In the genomic region with DNA sequence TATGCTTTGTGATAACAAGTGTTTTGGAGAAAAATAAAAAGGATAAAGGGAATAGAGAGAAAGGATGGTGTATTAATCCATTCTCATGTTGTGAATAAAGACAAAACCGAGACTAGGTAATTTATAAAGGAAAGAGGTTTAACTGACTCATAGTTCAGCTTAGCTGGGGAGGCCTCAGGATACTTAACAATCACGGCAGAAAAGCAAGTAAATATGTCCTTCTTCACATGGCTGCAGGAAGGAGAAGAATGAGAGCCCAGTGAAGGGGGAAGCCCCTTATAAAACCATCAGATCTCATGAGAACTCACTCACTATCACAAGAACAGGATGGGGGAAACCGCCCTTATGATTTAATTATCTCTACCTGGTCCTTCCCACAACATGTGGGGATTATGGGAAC, we compare ENCODE assay signal across 17 cellular contexts. TPM values are rescaled to one million over a fixed set of nuclear protein-coding genes. Genes with fewer than 3 reads are reported as not detected.
DNase-seq lines count a peak whose midpoint lies in the region; ATAC-seq lines count a peak whose summit lies in the region.
"Had no signal": no experiment of that assay in that cellular context is flagged by ENCODE, and none has a peak within 500 bp of the region (broad histone marks: within the 10 kb centered on the region; RNA-seq: fewer than 3 reads in every experiment).

No MANE protein-coding gene starts in this region.

- H3K9me3 Mint-ChIP-seq in activated CD4-positive, alpha-beta T cell treated with anti-CD3 and anti-CD28 coated beads for 36 hours (ENCODE audit: low read depth) = no peaks in the 10 kb centered on the region
- peaks cover 36% of the 10 kb centered on the region for H3K9me3 Mint-ChIP-seq in activated naive CD8-positive, alpha-beta T cell treated with anti-CD3 and anti-CD28 coated beads, Interleukin-2, amount 50 U/mL, for 24 hours
- H3K9me3 Mint-ChIP-seq in activated naive CD8-positive, alpha-beta T cell treated with anti-CD3 and anti-CD28 coated beads for 36 hours = peaks cover 11% of the 10 kb centered on the region
- H3K9me3 Mint-ChIP-seq in memory B cell = peaks cover 15% of the 10 kb centered on the region
- H3K9me3 Mint-ChIP-seq in stimulated activated naive CD8-positive, alpha-beta T cell treated with anti-CD3 and anti-CD28 coated beads, Interleukin-15, amount 100 ng/mL, for 72 hours = peaks cover 10 to 19% of the 10 kb centered on the region in 2 donors
- H3K9me3 Mint-ChIP-seq: CD8-positive, alpha-beta T cell had no signal

- CTCF ChIA-PET in activated CD4-positive, alpha-beta T cell treated with anti-CD3 and anti-CD28 coated beads for 36 hours (lab: Charles Lee) = no interaction called here

- intact Hi-C loops in activated CD4-positive, alpha-beta T cell treated with anti-CD3 and anti-CD28 coated beads for 36 hours (cut with DNase I, micrococcal nuclease) = no loop called here

- no peak for DNase-seq in activated CD4-positive, alpha-beta T cell treated with anti-CD3 and anti-CD28 coated beads for 36 hours
- DNase-seq in activated CD4-positive, alpha-beta T cell treated with anti-CD3 and anti-CD28 coated beads, Interleukin-2, amount 50 U/mL, for 48 hours = no peak
- no peak for DNase-seq in activated naive CD8-positive, alpha-beta T cell treated with anti-CD3 and anti-CD28 coated beads, Interleukin-2, amount 50 U/mL, for 24 hours
- no peak for DNase-seq in activated naive CD8-positive, alpha-beta T cell treated with anti-CD3 and anti-CD28 coated beads for 36 hours
- DNase-seq in memory B cell (ENCODE audit: low spot score in 2 of 2) = no peak
- DNase-seq in stimulated activated naive CD8-positive, alpha-beta T cell treated with anti-CD3 and anti-CD28 coated beads, Interleukin-15, amount 100 ng/mL, for 72 hours = no peak
- DNase-seq in amygdala (lab: John Stamatoyannopoulos, UW) = no peak
- DNase-seq in NCI-H446 treated with DMSO at 0.1 percent for 48 hours (lab: John Stamatoyannopoulos, UW) = no peak
- DNase-seq: Caco-2; CD4-positive, CD25-positive, alpha-beta regulatory T cell; CD8-positive, alpha-beta T cell; DMS153; DND-41; H7; HCEC 1CT had no signal

- POLR2A ChIA-PET in activated CD4-positive, alpha-beta T cell treated with anti-CD3 and anti-CD28 coated beads for 36 hours (lab: Charles Lee) = no interaction called here

- peak; percentile 51 for ATAC-seq in activated CD4-positive, alpha-beta T cell treated with anti-CD3 and anti-CD28 coated beads for 36 hours
- peak; percentile 84 for ATAC-seq in activated naive CD8-positive, alpha-beta T cell treated with anti-CD3 and anti-CD28 coated beads, Interleukin-2, amount 50 U/mL, for 24 hours
- no peak for ATAC-seq in memory B cell (ENCODE audit: low read depth)
- ATAC-seq in stimulated activated naive CD8-positive, alpha-beta T cell treated with anti-CD3 and anti-CD28 coated beads, Interleukin-15, amount 100 ng/mL, for 72 hours = peak; percentile 52
- ATAC-seq: CD8-positive, alpha-beta T cell had no signal

- no peak overlapping the region for H3K27ac Mint-ChIP-seq in activated CD4-positive, alpha-beta T cell treated with anti-CD3 and anti-CD28 coated beads for 36 hours
- no peak overlapping the region for H3K27ac Mint-ChIP-seq in activated naive CD8-positive, alpha-beta T cell treated with anti-CD3 and anti-CD28 coated beads, Interleukin-2, amount 50 U/mL, for 24 hours
- H3K27ac Mint-ChIP-seq in activated naive CD8-positive, alpha-beta T cell treated with anti-CD3 and anti-CD28 coated beads for 36 hours = no peak overlapping the region
- H3K27ac Mint-ChIP-seq in memory B cell = peak overlapping the region; percentile 45
- no peak overlapping the region for H3K27ac Mint-ChIP-seq in stimulated activated naive CD8-positive, alpha-beta T cell treated with anti-CD3 and anti-CD28 coated beads, Interleukin-15, amount 100 ng/mL, for 72 hours
- H3K27ac Mint-ChIP-seq: B cell; CD8-positive, alpha-beta T cell had no signal

- H3K4me1 Mint-ChIP-seq in activated CD4-positive, alpha-beta T cell treated with anti-CD3 and anti-CD28 coated beads for 36 hours = no peaks in the 10 kb centered on the region
- H3K4me1 Mint-ChIP-seq in activated naive CD8-positive, alpha-beta T cell treated with anti-CD3 and anti-CD28 coated beads, Interleukin-2, amount 50 U/mL, for 24 hours = peaks cover 11% of the 10 kb centered on the region
- peaks cover 7% of the 10 kb centered on the region for H3K4me1 Mint-ChIP-seq in activated naive CD8-positive, alpha-beta T cell treated with anti-CD3 and anti-CD28 coated beads for 36 hours
- peaks cover 6% of the 10 kb centered on the region for H3K4me1 Mint-ChIP-seq in memory B cell
- H3K4me1 Mint-ChIP-seq in stimulated activated naive CD8-positive, alpha-beta T cell treated with anti-CD3 and anti-CD28 coated beads, Interleukin-15, amount 100 ng/mL, for 72 hours = no peaks in the 10 kb centered on the region
- H3K4me1 Mint-ChIP-seq: CD4-positive, CD25-positive, alpha-beta regulatory T cell had no signal

- H3K36me3 Mint-ChIP-seq in activated CD4-positive, alpha-beta T cell treated with anti-CD3 and anti-CD28 coated beads for 36 hours (ENCODE audit: low read depth) = no peaks in the 10 kb centered on the region
- H3K36me3 Mint-ChIP-seq in activated naive CD8-positive, alpha-beta T cell treated with anti-CD3 and anti-CD28 coated beads, Interleukin-2, amount 50 U/mL, for 24 hours (ENCODE audit: low read depth) = no peaks in the 10 kb centered on the region
- no peaks in the 10 kb centered on the region for H3K36me3 Mint-ChIP-seq in activated naive CD8-positive, alpha-beta T cell treated with anti-CD3 and anti-CD28 coated beads for 36 hours
- H3K36me3 Mint-ChIP-seq in memory B cell = peaks cover 5% of the 10 kb centered on the region
- H3K36me3 Mint-ChIP-seq: CD4-positive, CD25-positive, alpha-beta regulatory T cell; CD8-positive, alpha-beta T cell had no signal

- H3K4me3 Mint-ChIP-seq in activated CD4-positive, alpha-beta T cell treated with anti-CD3 and anti-CD28 coated beads for 36 hours = no peak overlapping the region
- no peak overlapping the region for H3K4me3 Mint-ChIP-seq in activated naive CD8-positive, alpha-beta T cell treated with anti-CD3 and anti-CD28 coated beads, Interleukin-2, amount 50 U/mL, for 24 hours
- H3K4me3 Mint-ChIP-seq in activated naive CD8-positive, alpha-beta T cell treated with anti-CD3 and anti-CD28 coated beads for 36 hours = no peak overlapping the region
- H3K4me3 Mint-ChIP-seq in memory B cell = no peak overlapping the region
- H3K4me3 Mint-ChIP-seq in stimulated activated naive CD8-positive, alpha-beta T cell treated with anti-CD3 and anti-CD28 coated beads, Interleukin-15, amount 100 ng/mL, for 72 hours = no peak overlapping the region
- H3K4me3 Mint-ChIP-seq: B cell; CD4-positive, CD25-positive, alpha-beta regulatory T cell; CD8-positive, alpha-beta T cell had no signal

- peaks cover 9% of the 10 kb centered on the region for H3K27me3 Mint-ChIP-seq in activated CD4-positive, alpha-beta T cell treated with anti-CD3 and anti-CD28 coated beads for 36 hours
- H3K27me3 Mint-ChIP-seq in activated naive CD8-positive, alpha-beta T cell treated with anti-CD3 and anti-CD28 coated beads, Interleukin-2, amount 50 U/mL, for 24 hours = peaks cover 13% of the 10 kb centered on the region
- peaks cover 26% of the 10 kb centered on the region for H3K27me3 Mint-ChIP-seq in activated naive CD8-positive, alpha-beta T cell treated with anti-CD3 and anti-CD28 coated beads for 36 hours
- H3K27me3 Mint-ChIP-seq in memory B cell = no peaks in the 10 kb centered on the region
- H3K27me3 Mint-ChIP-seq in stimulated activated naive CD8-positive, alpha-beta T cell treated with anti-CD3 and anti-CD28 coated beads, Interleukin-15, amount 100 ng/mL, for 72 hours = peaks cover 3% of the 10 kb centered on the region

RNA-seq across cellular contexts. Expression of a gene that starts 18.1 kb away (rescaled TPM):
- under 1 TPM in 1 of 2 experiments, not detected in 1; 0.23 TPM for total RNA-seq in activated CD4-positive, alpha-beta T cell treated with anti-CD3 and anti-CD28 coated beads for 36 hours
- under 1 TPM; 0.19 to 0.24 TPM for total RNA-seq in activated naive CD8-positive, alpha-beta T cell treated with anti-CD3 and anti-CD28 coated beads for 36 hours
- total RNA-seq: Caco-2, H1, H7 had no signal
